ENCODE assay signal across 8 cellular contexts in the genomic region with DNA sequence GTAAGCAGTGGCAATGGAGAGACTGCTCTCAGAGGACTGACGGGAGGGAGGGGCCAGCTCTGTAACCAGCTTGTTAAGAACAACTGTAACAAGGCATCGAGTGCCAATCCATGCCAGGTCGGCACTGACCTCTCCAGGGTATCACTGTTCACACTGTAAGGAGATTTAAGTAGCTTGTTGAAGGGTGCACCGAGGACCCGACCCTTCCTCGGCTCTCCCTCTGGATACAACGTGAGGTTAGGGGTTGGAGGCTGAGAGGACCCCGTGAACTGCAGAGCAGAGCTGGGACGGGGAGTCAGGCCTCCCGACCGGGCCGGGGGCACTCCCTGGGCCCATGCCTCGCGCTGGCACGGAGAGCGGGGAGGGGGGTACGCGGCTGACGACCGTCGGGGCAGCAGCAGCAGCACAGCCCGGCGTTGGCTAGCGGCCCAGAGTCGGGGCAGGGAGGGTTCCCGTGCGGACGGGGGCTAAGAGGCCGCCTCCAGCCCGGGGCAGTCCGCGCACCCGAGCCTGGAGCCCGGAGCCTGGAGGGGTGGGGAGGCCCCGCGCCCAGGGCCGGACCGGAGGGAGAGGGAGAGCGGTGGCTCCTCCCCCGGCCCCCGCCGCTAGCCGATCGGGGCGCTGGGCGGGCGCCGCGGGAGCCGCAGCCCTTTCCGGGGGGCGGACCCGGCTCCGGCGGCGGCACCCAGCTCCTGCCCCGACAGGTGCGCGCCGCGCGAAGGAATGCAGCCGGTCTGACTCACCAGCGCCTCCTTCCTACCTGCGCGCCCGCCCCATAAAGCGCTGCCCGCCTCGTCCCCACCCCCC. TPM values are rescaled to one million over a fixed set of nuclear protein-coding genes. Genes with fewer than 3 reads are reported as not detected.
DNase-seq lines count a peak whose midpoint lies in the region; ATAC-seq and TF ChIP-seq lines count a peak whose summit lies in the region.

A gene (plus strand): TSS at position 804 of the 807 bp plus-strand sequence. CDS start 3,245 bp downstream, outside the sequence.

- DNase-seq in AG08395 (ENCODE audit: low spot score) (peak; percentile 12), caudate nucleus (lab: John Stamatoyannopoulos, UW) (peak in 43 of 61 donors; percentile 12 to 79 (median 40)), NCI-H1694 treated with DMSO at 0.1 percent for 48 hours (lab: John Stamatoyannopoulos, UW) (no peak)
- DNase-seq in activated CD4-positive, CD25-positive, alpha-beta regulatory T cell (lab: John Stamatoyannopoulos, UW) = peak in 3 of 4 experiments; percentile 11 to 62 (median 46)
- peak; percentile 52 to 68 for DNase-seq in stimulated activated CD4-positive, alpha-beta T cell treated with anti-CD3 and anti-CD28 coated beads, Interleukin-4, amount 100 ng/mL, for 4 hours

- TF ChIP-seq CTCF in liver (IDR thresholded peaks at IDR 0.05; ENCODE audit: low read depth, low read length, missing input control) = no peak

- no peak for TF ChIP-seq RAD21 in liver (IDR thresholded peaks at IDR 0.05)

- 3% methylated on average over 70 of the region's 70 CpGs for WGBS in liver

- peaks cover 0 to 5% (median 0%) of the 10 kb centered on the region in 4 donors for H3K27me3 ChIP-seq in liver (ENCODE audit: control insufficient read depth in 4 of 4, insufficient read depth in 4 of 4, low read length in 3 of 4)

- ATAC-seq in HG02678 (IDR thresholded peaks at IDR 0.05; ENCODE audit: unreplicated experiment) (peak; percentile 45), GM21825 (IDR thresholded peaks at IDR 0.05; ENCODE audit: unreplicated experiment) (no peak)

- H3K36me3 ChIP-seq in liver (ENCODE audit: control insufficient read depth in 4 of 4, insufficient read depth in 3 of 4, low read depth in 1 of 4, low read length in 3 of 4) = no peaks in the 10 kb centered on the region

- H3K9ac ChIP-seq in liver (ENCODE audit: low read depth in 1 of 2, low read length in 2 of 2) = no peak within 1 kb of the TSS

- H3K27ac ChIP-seq in caudate nucleus (ENCODE audit: low read depth, low read length) (peak within 1 kb of the TSS; percentile 92), liver (ENCODE audit: low read depth in 1 of 2, low read length in 2 of 2) (no peak within 1 kb of the TSS)

- H3K4me3 ChIP-seq in liver (ENCODE audit: low read depth in 1 of 3, low read length in 3 of 3) = peak within 1 kb of the TSS in 2 of 3 donors; percentile 12 to 49

- peaks cover 0 to 6% (median 5%) of the 10 kb centered on the region in 4 donors for H3K4me1 ChIP-seq in liver (ENCODE audit: control insufficient read depth in 4 of 4, insufficient read depth in 4 of 4, low read length in 3 of 4)

- no peaks in the 10 kb centered on the region for H3K9me3 ChIP-seq in liver (ENCODE audit: control insufficient read depth in 4 of 4, low read length in 3 of 4)

TF ChIP-seq in liver, 16 proteins besides CTCF, POLR2A, EP300 and RAD21:
- no peak for TF ChIP-seq JUND (IDR thresholded peaks at IDR 0.05)

RNA-seq across cellular contexts. Expression of the gene that starts here (rescaled TPM):
- 1 to 10 TPM in 1 of 2 donors, under 1 TPM in 1; 0.42 to 1.2 TPM for total RNA-seq in liver
- polyA plus RNA-seq in liver = 1 to 10 TPM; 1.3 to 1.4 TPM
